Comparison of ENCODE assay signal across 19 cellular contexts in genomic region chr9:25207402-25207801, GRCh38.
"Had no signal": no experiment of that assay in that cellular context is flagged by ENCODE, and none has a peak within 500 bp of the region (broad histone marks: within the 10 kb centered on the region; RNA-seq: fewer than 3 reads in every experiment).

No MANE protein-coding gene starts in this region.

- H3K27me3 ChIP-seq: Peyer's patch had no signal

- ATAC-seq: activated T-cell treated with anti-CD3 and anti-CD28 coated beads, Interleukin-2, amount 50 U/mL, for 4 hours had no signal

- H3K4me1 ChIP-seq: Peyer's patch had no signal

- H3K27ac ChIP-seq: KMS-11, Peyer's patch, RWPE1 had no signal

- DNase-seq: activated CD4-positive, alpha-beta memory T cell treated with anti-CD3 and anti-CD28 coated beads for 36 hours; activated CD4-positive, alpha-beta T cell treated with anti-CD3 and anti-CD28 coated beads for 1 hour; activated CD4-positive, alpha-beta T cell treated with anti-CD3 and anti-CD28 coated beads, Interleukin-2, amount 10 ng/mL, durations not matched to agents 7 days and 5 days; activated CD8-positive, alpha-beta memory T cell treated with anti-CD3 and anti-CD28 coated beads for 24 hours; activated effector memory CD4-positive, alpha-beta T cell treated with anti-CD3 and anti-CD28 coated beads, Interleukin-2, amount 50 U/mL, for 16 hours; activated naive CD4-positive, alpha-beta T cell treated with Interleukin-2 at 50 U/mL for 16 hours; activated T-cell treated with anti-CD3 and anti-CD28 coated beads, Interleukin-2, amount 50 U/mL, for 4 hours; amygdala; MM.1S; NCI-H1105; NCI-H1436 treated with DMSO at 0.1 percent for 48 hours; NCI-H187; NCI-H2081; NCI-H446; NCI-H524; Peyer's patch; SHP77 treated with DMSO at 0.1 percent for 48 hours had no signal

- H3K4me3 ChIP-seq: Peyer's patch had no signal

- H3K36me3 ChIP-seq: Peyer's patch had no signal

- H3K9me3 ChIP-seq: Peyer's patch had no signal
